Comparison of ENCODE assay signal across 3 cellular contexts in genomic region chr16:10621216-10621949, GRCh38. TPM values are rescaled to one million over a fixed set of nuclear protein-coding genes. Genes with fewer than 3 reads are reported as not detected.
"Had no signal": no experiment of that assay in that cellular context is flagged by ENCODE, and none has a peak within 500 bp of the region (broad histone marks: within the 10 kb centered on the region; RNA-seq: fewer than 3 reads in every experiment).

No MANE protein-coding gene starts in this region.

RNA-seq across cellular contexts. Expression of gene EMP2, which starts 41.0 kb away (rescaled TPM):
- total RNA-seq: activated B cell treated with CpG ODN at 0.5 μM for 24 hours; activated CD8-positive, alpha-beta T cell treated with anti-CD3 and anti-CD28 coated beads for 36 hours; T-helper 2 cell treated with Interferon-gamma antibody and Interleukin-4, amounts not matched to agents 100 ng/mL and 5 ng/mL, for 36 hours had no signal
